ENCODE assay signal across 12 cellular contexts in genomic region chr7:54811016-54811924, GRCh38. TPM values are rescaled to one million over a fixed set of nuclear protein-coding genes. Genes with fewer than 3 reads are reported as not detected.
DNase-seq lines count a peak whose midpoint lies in the region; ATAC-seq and TF ChIP-seq lines count a peak whose summit lies in the region.
"Had no signal": no experiment of that assay in that cellular context is flagged by ENCODE, and none has a peak within 500 bp of the region (broad histone marks: within the 10 kb centered on the region; RNA-seq: fewer than 3 reads in every experiment).

No MANE protein-coding gene starts in this region.

- H3K27ac ChIP-seq in GM23248 (no peak overlapping the region), heart right ventricle (peak overlapping the region in 9 of 10 donors; percentile 24 to 77 (median 58))
- H3K27ac ChIP-seq in CD4-positive, alpha-beta memory T cell (ENCODE audit: low read depth, low read length), result no peak overlapping the region

- 0 out of 2 replicates have a peak overlapping the region, but pooled peaks have one; percentile 3 for H2AFZ ChIP-seq in GM23248

- H3K4me3 ChIP-seq in GM23248 (0 out of 2 replicates have a peak overlapping the region, but pooled peaks have one; percentile 18), heart right ventricle (no peak overlapping the region)
- H3K4me3 ChIP-seq in CD4-positive, alpha-beta memory T cell (ENCODE audit: low read length in 2 of 2), result no peak overlapping the region
- H3K4me3 ChIP-seq: sigmoid colon had no signal

- H3K9ac ChIP-seq in GM23248, result no peak overlapping the region

- H3K27ac Mint-ChIP-seq in stimulated activated effector memory CD8-positive, alpha-beta T cell treated with anti-CD3 and anti-CD28 coated beads, Interleukin-12 subunit alpha, Interleukin-12 subunit beta, amount 100 ng/mL, for 72 hours, result no peak overlapping the region
- H3K27ac Mint-ChIP-seq in CD4-positive, alpha-beta memory T cell, result no peak overlapping the region

- H3K27me3 ChIP-seq in GM23248 (replicated peaks; ENCODE audit: insufficient read depth) (peaks cover 17% of the 10 kb centered on the region; the same call in 1 of the 2 replicates), heart right ventricle (no peaks in the 10 kb centered on the region)
- H3K27me3 ChIP-seq in CD4-positive, alpha-beta memory T cell (ENCODE audit: insufficient read depth, low read length), result no peaks in the 10 kb centered on the region
- H3K27me3 ChIP-seq: sigmoid colon had no signal

- H3K79me2 ChIP-seq in GM23248 (ENCODE audit: insufficient read depth), result no peaks in the 10 kb centered on the region

- H3F3A ChIP-seq in GM23248 (ENCODE audit: insufficient read depth), result peaks cover 16% of the 10 kb centered on the region

- peaks cover 22% of the 10 kb centered on the region for H3K4me1 ChIP-seq in GM23248 (ENCODE audit: insufficient read depth)
- H3K4me1 ChIP-seq in heart right ventricle, result peaks cover 5 to 43% (median 27%) of the 10 kb centered on the region in 9 donors
- no peaks in the 10 kb centered on the region for H3K4me1 ChIP-seq in CD4-positive, alpha-beta memory T cell (ENCODE audit: insufficient read depth, low read length)

- intact Hi-C loops in heart right ventricle (cut with DNase I), result no loop called here
- intact Hi-C loops in CD4-positive, alpha-beta memory T cell (cut with micrococcal nuclease), result no loop called here

- H3K9me3 Mint-ChIP-seq in stimulated activated effector memory CD8-positive, alpha-beta T cell treated with anti-CD3 and anti-CD28 coated beads, Interleukin-12 subunit alpha, Interleukin-12 subunit beta, amount 100 ng/mL, for 72 hours, result peaks cover 3% of the 10 kb centered on the region
- peaks cover 0 to 8% (median 0%) of the 10 kb centered on the region in 8 donors for H3K9me3 Mint-ChIP-seq in CD4-positive, alpha-beta memory T cell

- no peak overlapping the region for H3K4me3 Mint-ChIP-seq in stimulated activated effector memory CD8-positive, alpha-beta T cell treated with anti-CD3 and anti-CD28 coated beads, Interleukin-12 subunit alpha, Interleukin-12 subunit beta, amount 100 ng/mL, for 72 hours
- no peak overlapping the region for H3K4me3 Mint-ChIP-seq in CD4-positive, alpha-beta memory T cell

- ATAC-seq in heart right ventricle (peak in 7 of 8 donors; percentile 48 to 90 (median 77)), HG03175 (IDR thresholded peaks at IDR 0.05; ENCODE audit: unreplicated experiment) (no peak)
- ATAC-seq in stimulated activated effector memory CD8-positive, alpha-beta T cell treated with anti-CD3 and anti-CD28 coated beads, Interleukin-12 subunit alpha, Interleukin-12 subunit beta, amount 100 ng/mL, for 72 hours, result peak; percentile 60

- POLR2A ChIA-PET in CD4-positive, alpha-beta memory T cell (lab: Charles Lee; ENCODE audit: partially characterized antibody), result no interaction called here

- H3K36me3 Mint-ChIP-seq in stimulated activated effector memory CD8-positive, alpha-beta T cell treated with anti-CD3 and anti-CD28 coated beads, Interleukin-12 subunit alpha, Interleukin-12 subunit beta, amount 100 ng/mL, for 72 hours, result no peaks in the 10 kb centered on the region
- no peaks in the 10 kb centered on the region for H3K36me3 Mint-ChIP-seq in CD4-positive, alpha-beta memory T cell

- no peaks in the 10 kb centered on the region for H3K36me3 ChIP-seq in GM23248 (ENCODE audit: low read depth)
- no peaks in the 10 kb centered on the region for H3K36me3 ChIP-seq in heart right ventricle
- no peaks in the 10 kb centered on the region for H3K36me3 ChIP-seq in CD4-positive, alpha-beta memory T cell (ENCODE audit: insufficient read depth, low read length)
- H3K36me3 ChIP-seq: sigmoid colon had no signal

- WGBS in GM23248 (ENCODE audit: low coverage in 1 of 2, low lambda C conversion rate in 2 of 2, missing lambda C conversion rate in 2 of 2), 2 experiments, result 26 to 28% methylated on average over 7 of the region's 7 CpGs
- 48 to 53% methylated on average over 7 of the region's 7 CpGs for WGBS in heart right ventricle, 2 donors

- in situ Hi-C loops in GM23248 (cut with MboI), result no loop called here

- DNase-seq in GM23248 (peak; percentile 79), astrocyte of the hippocampus (ENCODE audit: low read depth, low spot score) (peak; percentile 66), heart right ventricle (no peak), NCI-H2171 (lab: John Stamatoyannopoulos, UW) (no peak), NCI-H1048 (lab: John Stamatoyannopoulos, UW) (no peak)
- no peak for DNase-seq in stimulated activated effector memory CD8-positive, alpha-beta T cell treated with anti-CD3 and anti-CD28 coated beads, Interleukin-12 subunit alpha, Interleukin-12 subunit beta, amount 100 ng/mL, for 72 hours (ENCODE audit: low spot score in 2 of 2)
- DNase-seq in CD4-positive, alpha-beta memory T cell, result no peak
- DNase-seq: activated T-cell treated with anti-CD3 and anti-CD28 coated beads, Interleukin-2, amount 50 U/mL, for 48 hours; cortex of kidney; NK-92 treated with Interleukin-12 subunit alpha and Interleukin-12 subunit beta, amount 100 ng/mL, for 24 hours; sigmoid colon had no signal

- H3K4me1 Mint-ChIP-seq in stimulated activated effector memory CD8-positive, alpha-beta T cell treated with anti-CD3 and anti-CD28 coated beads, Interleukin-12 subunit alpha, Interleukin-12 subunit beta, amount 100 ng/mL, for 72 hours, result no peaks in the 10 kb centered on the region
- H3K4me1 Mint-ChIP-seq in CD4-positive, alpha-beta memory T cell, result peaks cover 0 to 5% (median 1%) of the 10 kb centered on the region in 4 donors

- H3K27me3 Mint-ChIP-seq in CD4-positive, alpha-beta memory T cell, result peaks cover 6% of the 10 kb centered on the region in 2 donors

- CTCF ChIA-PET in CD4-positive, alpha-beta memory T cell (lab: Charles Lee; ENCODE audit: partially characterized antibody), result no interaction called here

- no peaks in the 10 kb centered on the region for H3K9me2 ChIP-seq in GM23248 (ENCODE audit: insufficient read depth)

- no peak for TF ChIP-seq CTCF in heart right ventricle (IDR thresholded peaks at IDR 0.05)

- peak overlapping the region; percentile 43 for H3K4me2 ChIP-seq in GM23248 (ENCODE audit: unreplicated experiment)

- no peaks in the 10 kb centered on the region for H4K20me1 ChIP-seq in GM23248 (ENCODE audit: insufficient read depth)

- H3K9me3 ChIP-seq in GM23248 (ENCODE audit: low read depth), result no peaks in the 10 kb centered on the region
- H3K9me3 ChIP-seq in heart right ventricle, result no peaks in the 10 kb centered on the region
- H3K9me3 ChIP-seq in CD4-positive, alpha-beta memory T cell (ENCODE audit: control insufficient read depth in 1 of 2, low read length in 2 of 2), result no peaks in the 10 kb centered on the region
- H3K9me3 ChIP-seq: sigmoid colon had no signal

RNA-seq across cellular contexts. Expression of gene SEC61G, which starts 52.3 kb away (rescaled TPM):
- 551 and 1,194 TPM in 2 replicates for total RNA-seq in GM23248 (2014; rRNA removed; shearing (Covaris generic))
- polyA plus RNA-seq in GM23248 (2016; fragmentation: Nextera tagmentation; extraction: Ambion mirVana) (630 and 670 TPM in 2 replicates), heart right ventricle (100 to 1,000 TPM; 138 to 578 TPM)
- total RNA-seq in heart right ventricle, result 100 to 1,000 TPM in 3 of 10 donors, 10 to 100 TPM in 7; 73.7 to 126 (median 90.9) TPM
- 10 to 100 TPM; 67.0 to 73.9 TPM for total RNA-seq in CD4-positive, alpha-beta memory T cell
- 100 to 1,000 TPM; 253 to 284 TPM for polyA plus RNA-seq in CD4-positive, alpha-beta memory T cell

Comparison
In these comparisons a context has a peak if more than half of its experiments do, and no peak if none do; other contexts are left out.
1. DNase-seq: peak in GM23248 (single experiment) and astrocyte of the hippocampus (single experiment); none in heart right ventricle (0 of 2), stimulated activated effector memory CD8-positive, alpha-beta T cell treated with anti-CD3 and anti-CD28 coated beads, Interleukin-12 subunit alpha, Interleukin-12 subunit beta, amount 100 ng/mL, for 72 hours (0 of 2), NCI-H2171 (single experiment), CD4-positive, alpha-beta memory T cell (0 of 5) and NCI-H1048 (single experiment).
2. H3K27ac ChIP-seq: peak in heart right ventricle (9 of 10); none in GM23248 (single experiment) and CD4-positive, alpha-beta memory T cell (single experiment).